In the genomic region with DNA sequence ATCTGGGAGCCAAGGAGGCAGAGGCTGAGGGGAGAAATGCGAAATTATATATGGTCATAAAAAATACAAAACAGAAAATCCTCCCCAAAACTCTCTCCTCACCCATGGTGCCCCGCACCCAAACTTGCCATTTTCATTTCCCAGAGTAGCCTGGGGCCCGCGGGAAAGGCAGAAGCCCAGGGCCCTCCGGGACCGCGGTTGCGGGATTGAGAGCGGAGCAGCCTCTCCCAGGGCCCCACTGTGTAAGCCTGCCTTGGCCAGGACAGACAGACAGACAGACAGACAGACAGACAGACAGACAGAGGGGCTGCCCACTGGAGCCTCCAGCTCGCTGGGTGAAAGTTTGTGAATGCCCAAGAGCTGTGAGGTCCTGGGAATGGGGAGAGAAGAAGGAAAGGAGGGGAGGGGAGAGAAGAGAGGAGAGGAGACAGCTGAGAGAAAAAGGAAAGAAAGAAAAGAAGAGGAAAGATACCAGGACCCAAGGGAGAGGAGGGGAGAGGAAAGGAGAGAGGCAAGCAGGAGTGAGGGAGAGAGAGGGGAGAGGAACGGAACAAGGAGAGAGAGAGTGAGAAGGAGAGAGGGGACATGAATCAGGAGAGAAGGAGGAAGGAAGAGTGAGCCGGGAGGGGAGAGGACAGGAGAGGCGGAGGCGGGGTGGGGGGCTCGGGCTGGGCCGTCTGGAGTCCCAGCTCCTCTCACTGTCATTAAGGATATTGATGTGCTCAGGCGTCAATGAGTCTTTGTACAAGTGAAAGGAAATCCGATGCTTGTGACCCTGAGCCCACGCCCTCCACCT, we compare ENCODE assay signal across 16 cellular contexts.
DNase-seq lines count a peak whose midpoint lies in the region; ATAC-seq and TF ChIP-seq lines count a peak whose summit lies in the region.
"Had no signal": no experiment of that assay in that cellular context is flagged by ENCODE, and none has a peak within 500 bp of the region (broad histone marks: within the 10 kb centered on the region; RNA-seq: fewer than 3 reads in every experiment).

No MANE protein-coding gene starts in this region.

- TF ChIP-seq CTCF in glutamatergic neuron (IDR thresholded peaks at IDR 0.05; ENCODE audit: partially characterized antibody, unreplicated experiment), result no peak

- H3K4me3 Mint-ChIP-seq in activated naive CD8-positive, alpha-beta T cell treated with anti-CD3 and anti-CD28 coated beads, Interleukin-2, amount 10 ng/mL, durations not matched to agents 7 days and 5 days, result peak overlapping the region; percentile 44
- no peak overlapping the region for H3K4me3 Mint-ChIP-seq in activated naive CD8-positive, alpha-beta T cell treated with anti-CD3 and anti-CD28 coated beads for 36 hours
- peak overlapping the region; percentile 86 for H3K4me3 Mint-ChIP-seq in glutamatergic neuron (ENCODE audit: unreplicated experiment)
- peak overlapping the region; percentile 33 for H3K4me3 Mint-ChIP-seq in stimulated activated effector memory CD8-positive, alpha-beta T cell treated with anti-CD3 and anti-CD28 coated beads, Interleukin-12 subunit alpha, Interleukin-12 subunit beta, amount 100 ng/mL, for 72 hours

- ATAC-seq in activated naive CD8-positive, alpha-beta T cell treated with anti-CD3 and anti-CD28 coated beads, Interleukin-2, amount 10 ng/mL, durations not matched to agents 7 days and 5 days (ENCODE audit: low read depth), result no peak
- ATAC-seq in stimulated activated effector memory CD8-positive, alpha-beta T cell treated with anti-CD3 and anti-CD28 coated beads, Interleukin-12 subunit alpha, Interleukin-12 subunit beta, amount 100 ng/mL, for 72 hours, result no peak
- ATAC-seq in HG03139 (IDR thresholded peaks at IDR 0.05; ENCODE audit: unreplicated experiment), result no peak
- ATAC-seq: activated CD4-positive, CD25-positive, alpha-beta regulatory T cell treated with anti-CD3 and anti-CD28 coated beads, Interleukin-2, amount 50 U/mL, for 24 hours; foreskin keratinocyte had no signal

- peaks cover 6% of the 10 kb centered on the region for H3K4me1 Mint-ChIP-seq in activated naive CD8-positive, alpha-beta T cell treated with anti-CD3 and anti-CD28 coated beads, Interleukin-2, amount 10 ng/mL, durations not matched to agents 7 days and 5 days
- H3K4me1 Mint-ChIP-seq in activated naive CD8-positive, alpha-beta T cell treated with anti-CD3 and anti-CD28 coated beads for 36 hours, result peaks cover 10% of the 10 kb centered on the region
- peaks cover 52% of the 10 kb centered on the region for H3K4me1 Mint-ChIP-seq in glutamatergic neuron (ENCODE audit: low read depth, unreplicated experiment)
- peaks cover 23% of the 10 kb centered on the region for H3K4me1 Mint-ChIP-seq in stimulated activated effector memory CD8-positive, alpha-beta T cell treated with anti-CD3 and anti-CD28 coated beads, Interleukin-12 subunit alpha, Interleukin-12 subunit beta, amount 100 ng/mL, for 72 hours

- no peak for DNase-seq in activated naive CD8-positive, alpha-beta T cell treated with anti-CD3 and anti-CD28 coated beads, Interleukin-2, amount 10 ng/mL, durations not matched to agents 7 days and 5 days
- no peak for DNase-seq in activated naive CD8-positive, alpha-beta T cell treated with anti-CD3 and anti-CD28 coated beads for 36 hours
- DNase-seq in NCI-H2171 (lab: John Stamatoyannopoulos, UW) (peak; percentile 32), glutamatergic neuron (peak; percentile 67), G401 (ENCODE audit: low spot score) (no peak), SW480 (ENCODE audit: low spot score) (no peak)
- DNase-seq in stimulated activated effector memory CD8-positive, alpha-beta T cell treated with anti-CD3 and anti-CD28 coated beads, Interleukin-12 subunit alpha, Interleukin-12 subunit beta, amount 100 ng/mL, for 72 hours (ENCODE audit: low spot score in 2 of 2), result no peak
- DNase-seq: activated effector memory CD4-positive, alpha-beta T cell treated with Interleukin-2 at 50 U/mL for 16 hours; cortex of kidney; foreskin keratinocyte; KG1; midbrain; NCI-H1048; stimulated activated CD4-positive, alpha-beta T cell treated with anti-CD3 and anti-CD28 coated beads, Interleukin-4, amount 100 ng/mL, for 4 hours had no signal

- POLR2A ChIA-PET in activated naive CD8-positive, alpha-beta T cell treated with anti-CD3 and anti-CD28 coated beads, Interleukin-2, amount 10 ng/mL, durations not matched to agents 7 days and 5 days (lab: Charles Lee), result no interaction called here

- H3K27ac Mint-ChIP-seq in activated naive CD8-positive, alpha-beta T cell treated with anti-CD3 and anti-CD28 coated beads, Interleukin-2, amount 10 ng/mL, durations not matched to agents 7 days and 5 days, result peak overlapping the region; percentile 28
- no peak overlapping the region for H3K27ac Mint-ChIP-seq in activated naive CD8-positive, alpha-beta T cell treated with anti-CD3 and anti-CD28 coated beads for 36 hours
- peak overlapping the region; percentile 77 for H3K27ac Mint-ChIP-seq in glutamatergic neuron (ENCODE audit: unreplicated experiment)
- no peak overlapping the region for H3K27ac Mint-ChIP-seq in stimulated activated effector memory CD8-positive, alpha-beta T cell treated with anti-CD3 and anti-CD28 coated beads, Interleukin-12 subunit alpha, Interleukin-12 subunit beta, amount 100 ng/mL, for 72 hours

- H3K36me3 Mint-ChIP-seq in activated naive CD8-positive, alpha-beta T cell treated with anti-CD3 and anti-CD28 coated beads, Interleukin-2, amount 10 ng/mL, durations not matched to agents 7 days and 5 days, result no peaks in the 10 kb centered on the region
- H3K36me3 Mint-ChIP-seq in activated naive CD8-positive, alpha-beta T cell treated with anti-CD3 and anti-CD28 coated beads for 36 hours, result no peaks in the 10 kb centered on the region
- no peaks in the 10 kb centered on the region for H3K36me3 Mint-ChIP-seq in glutamatergic neuron (ENCODE audit: unreplicated experiment)
- H3K36me3 Mint-ChIP-seq in stimulated activated effector memory CD8-positive, alpha-beta T cell treated with anti-CD3 and anti-CD28 coated beads, Interleukin-12 subunit alpha, Interleukin-12 subunit beta, amount 100 ng/mL, for 72 hours, result no peaks in the 10 kb centered on the region

- peaks cover 61% of the 10 kb centered on the region for H3K27me3 Mint-ChIP-seq in activated naive CD8-positive, alpha-beta T cell treated with anti-CD3 and anti-CD28 coated beads, Interleukin-2, amount 10 ng/mL, durations not matched to agents 7 days and 5 days
- peaks cover 61% of the 10 kb centered on the region for H3K27me3 Mint-ChIP-seq in activated naive CD8-positive, alpha-beta T cell treated with anti-CD3 and anti-CD28 coated beads for 36 hours
- peaks cover 14% of the 10 kb centered on the region for H3K27me3 Mint-ChIP-seq in glutamatergic neuron (ENCODE audit: unreplicated experiment)

- in situ Hi-C loops in G401 (cut with HindIII; ENCODE audit: low sequenced_read_pairs), result no loop called here

- no peaks in the 10 kb centered on the region for H3K9me3 Mint-ChIP-seq in activated naive CD8-positive, alpha-beta T cell treated with anti-CD3 and anti-CD28 coated beads, Interleukin-2, amount 10 ng/mL, durations not matched to agents 7 days and 5 days
- no peaks in the 10 kb centered on the region for H3K9me3 Mint-ChIP-seq in activated naive CD8-positive, alpha-beta T cell treated with anti-CD3 and anti-CD28 coated beads for 36 hours
- peaks cover 21% of the 10 kb centered on the region for H3K9me3 Mint-ChIP-seq in glutamatergic neuron (ENCODE audit: unreplicated experiment)
- no peaks in the 10 kb centered on the region for H3K9me3 Mint-ChIP-seq in stimulated activated effector memory CD8-positive, alpha-beta T cell treated with anti-CD3 and anti-CD28 coated beads, Interleukin-12 subunit alpha, Interleukin-12 subunit beta, amount 100 ng/mL, for 72 hours

Comparison
In these comparisons a context has a peak if more than half of its experiments do, and no peak if none do; other contexts are left out.
1. H3K27ac Mint-ChIP-seq: peak in activated naive CD8-positive, alpha-beta T cell treated with anti-CD3 and anti-CD28 coated beads, Interleukin-2, amount 10 ng/mL, durations not matched to agents 7 days and 5 days (single experiment) and glutamatergic neuron (single experiment); none in activated naive CD8-positive, alpha-beta T cell treated with anti-CD3 and anti-CD28 coated beads for 36 hours (single experiment) and stimulated activated effector memory CD8-positive, alpha-beta T cell treated with anti-CD3 and anti-CD28 coated beads, Interleukin-12 subunit alpha, Interleukin-12 subunit beta, amount 100 ng/mL, for 72 hours (single experiment).
2. DNase-seq: peak in NCI-H2171 (single experiment) and glutamatergic neuron (single experiment); none in activated naive CD8-positive, alpha-beta T cell treated with anti-CD3 and anti-CD28 coated beads, Interleukin-2, amount 10 ng/mL, durations not matched to agents 7 days and 5 days (single experiment), activated naive CD8-positive, alpha-beta T cell treated with anti-CD3 and anti-CD28 coated beads for 36 hours (single experiment), stimulated activated effector memory CD8-positive, alpha-beta T cell treated with anti-CD3 and anti-CD28 coated beads, Interleukin-12 subunit alpha, Interleukin-12 subunit beta, amount 100 ng/mL, for 72 hours (0 of 2), G401 (single experiment) and SW480 (single experiment).